Comparison of ENCODE assay signal across 8 cellular contexts in the genomic region with DNA sequence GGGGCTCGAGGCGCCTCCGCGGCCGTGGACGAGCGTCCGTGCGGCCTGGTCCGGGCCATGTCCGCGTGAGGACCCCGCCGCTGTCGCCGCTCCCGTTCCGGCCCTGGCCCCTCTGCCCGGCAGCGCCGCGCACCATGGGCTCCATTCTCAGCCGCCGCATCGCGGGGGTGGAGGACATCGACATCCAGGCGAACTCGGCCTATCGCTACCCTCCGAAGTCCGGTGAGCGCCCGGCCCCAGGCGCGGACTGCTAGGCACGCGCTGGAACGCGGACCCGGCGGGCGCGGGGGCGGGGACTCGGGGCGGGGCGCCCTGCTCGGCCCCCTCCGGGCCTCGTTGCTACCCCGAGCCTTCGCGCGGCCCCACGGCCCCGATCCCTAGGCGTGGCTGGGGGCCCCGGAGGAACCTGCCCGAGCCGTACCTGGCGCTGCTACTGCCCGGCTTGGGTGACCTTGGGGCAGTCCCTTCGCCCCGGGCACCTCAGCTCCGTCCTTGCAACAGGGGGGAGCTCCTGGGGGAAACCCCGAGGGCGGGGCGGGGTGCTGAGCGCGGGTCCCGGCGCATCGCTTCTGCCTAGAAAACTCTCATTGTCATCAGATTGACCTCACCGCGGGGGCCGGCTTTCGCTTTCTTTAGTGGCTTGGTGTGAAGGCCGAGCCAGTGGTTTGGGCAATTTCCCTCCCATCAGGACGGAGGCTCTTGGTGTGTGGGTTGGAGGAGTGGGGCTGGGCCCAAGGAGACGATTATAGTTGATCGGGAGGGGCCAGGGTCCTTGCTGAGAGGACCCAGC.
A peak's percentile ranks its signal among the peaks of the same experiment; 100 is the strongest.
DNase-seq lines count a peak whose midpoint lies in the region; ATAC-seq, FAIRE-seq and TF ChIP-seq lines count a peak whose summit lies in the region.

No MANE protein-coding gene starts in this region.

- peak overlapping the region; percentile 99 for H3K27ac Mint-ChIP-seq in stimulated activated effector memory CD8-positive, alpha-beta T cell treated with anti-CD3 and anti-CD28 coated beads, Interleukin-12 subunit alpha, Interleukin-12 subunit beta, amount 100 ng/mL, for 72 hours

- DNase-seq in NCI-H146 treated with DMSO at 0.1 percent for 48 hours (lab: John Stamatoyannopoulos, UW; ENCODE audit: unreplicated experiment) (peak; percentile 60), epithelial cell of prostate (ENCODE audit: low read depth, low spot score) (no peak), D721Med (ENCODE audit: insufficient read length, low spot score) (no peak)
- peak; percentile 70 for DNase-seq in activated CD8-positive, alpha-beta memory T cell treated with anti-CD3 and anti-CD28 coated beads, Interleukin-2, amount 50 U/mL, for 4 hours
- DNase-seq in stimulated activated effector memory CD8-positive, alpha-beta T cell treated with anti-CD3 and anti-CD28 coated beads, Interleukin-12 subunit alpha, Interleukin-12 subunit beta, amount 100 ng/mL, for 72 hours (ENCODE audit: low spot score in 2 of 2) = peak; percentile 74 to 93

- no peaks in the 10 kb centered on the region for H3K9me3 Mint-ChIP-seq in stimulated activated effector memory CD8-positive, alpha-beta T cell treated with anti-CD3 and anti-CD28 coated beads, Interleukin-12 subunit alpha, Interleukin-12 subunit beta, amount 100 ng/mL, for 72 hours

- H3K4me1 Mint-ChIP-seq in stimulated activated effector memory CD8-positive, alpha-beta T cell treated with anti-CD3 and anti-CD28 coated beads, Interleukin-12 subunit alpha, Interleukin-12 subunit beta, amount 100 ng/mL, for 72 hours = peaks cover 26% of the 10 kb centered on the region

- H3K36me3 Mint-ChIP-seq in stimulated activated effector memory CD8-positive, alpha-beta T cell treated with anti-CD3 and anti-CD28 coated beads, Interleukin-12 subunit alpha, Interleukin-12 subunit beta, amount 100 ng/mL, for 72 hours = peaks cover 39% of the 10 kb centered on the region

- ATAC-seq in GM18505 (IDR thresholded peaks at IDR 0.05; ENCODE audit: unreplicated experiment) = peak; percentile 49
- ATAC-seq in HG02588 (IDR thresholded peaks at IDR 0.05; ENCODE audit: unreplicated experiment) = peak; percentile 50
- peak; percentile 73 for ATAC-seq in stimulated activated effector memory CD8-positive, alpha-beta T cell treated with anti-CD3 and anti-CD28 coated beads, Interleukin-12 subunit alpha, Interleukin-12 subunit beta, amount 100 ng/mL, for 72 hours

- FAIRE-seq in D721Med (lab: Jason Lieb, UNC) = no peak

- TF ChIP-seq POLR2A in GM18505 (IDR thresholded peaks at IDR 0.05; ENCODE audit: borderline replicate concordance, extremely low read depth, insufficient read depth, insufficient read length) = peak; percentile 80

- peak overlapping the region; percentile 79 to 98 for H3K4me3 ChIP-seq in muscle layer of duodenum (ENCODE audit: low read depth in 1 of 2, low read length in 2 of 2)

- H3K27me3 ChIP-seq in muscle layer of duodenum (ENCODE audit: low read depth, low read length) = no peaks in the 10 kb centered on the region

- no peaks in the 10 kb centered on the region for H3K9me3 ChIP-seq in muscle layer of duodenum (ENCODE audit: control insufficient read depth in 1 of 2, low read length in 2 of 2)

- H3K36me3 ChIP-seq in muscle layer of duodenum (ENCODE audit: control insufficient read depth in 1 of 2, insufficient read depth in 2 of 2, low read length in 2 of 2) = peaks cover 0 to 3% of the 10 kb centered on the region in 2 donors

- peak overlapping the region; percentile 98 for H3K4me3 Mint-ChIP-seq in stimulated activated effector memory CD8-positive, alpha-beta T cell treated with anti-CD3 and anti-CD28 coated beads, Interleukin-12 subunit alpha, Interleukin-12 subunit beta, amount 100 ng/mL, for 72 hours

- TF ChIP-seq CTCF in D721Med (IDR thresholded peaks at IDR 0.05; ENCODE audit: insufficient read depth, missing control alignments) = no peak

- H3K27ac ChIP-seq in epithelial cell of prostate = peak overlapping the region; percentile 66
- peak overlapping the region; percentile 87 for H3K27ac ChIP-seq in muscle layer of duodenum (ENCODE audit: low read length)

- H3K4me1 ChIP-seq in muscle layer of duodenum (ENCODE audit: control insufficient read depth in 1 of 2, insufficient read depth in 2 of 2, low read length in 2 of 2) = peaks cover 0 to 24% of the 10 kb centered on the region in 2 donors

Comparison
In these comparisons a context has a peak if more than half of its experiments do, and no peak if none do; other contexts are left out.
1. DNase-seq: peak in NCI-H146 treated with DMSO at 0.1 percent for 48 hours (single experiment), activated CD8-positive, alpha-beta memory T cell treated with anti-CD3 and anti-CD28 coated beads, Interleukin-2, amount 50 U/mL, for 4 hours (single experiment) and stimulated activated effector memory CD8-positive, alpha-beta T cell treated with anti-CD3 and anti-CD28 coated beads, Interleukin-12 subunit alpha, Interleukin-12 subunit beta, amount 100 ng/mL, for 72 hours (2 of 2); none in epithelial cell of prostate (single experiment) and D721Med (single experiment).
2. Peak in every context shown above with its lines, with median percentiles within 50 percentile points of each other: ATAC-seq.